Comparison of ENCODE assay signal across 15 cellular contexts in the genomic region with DNA sequence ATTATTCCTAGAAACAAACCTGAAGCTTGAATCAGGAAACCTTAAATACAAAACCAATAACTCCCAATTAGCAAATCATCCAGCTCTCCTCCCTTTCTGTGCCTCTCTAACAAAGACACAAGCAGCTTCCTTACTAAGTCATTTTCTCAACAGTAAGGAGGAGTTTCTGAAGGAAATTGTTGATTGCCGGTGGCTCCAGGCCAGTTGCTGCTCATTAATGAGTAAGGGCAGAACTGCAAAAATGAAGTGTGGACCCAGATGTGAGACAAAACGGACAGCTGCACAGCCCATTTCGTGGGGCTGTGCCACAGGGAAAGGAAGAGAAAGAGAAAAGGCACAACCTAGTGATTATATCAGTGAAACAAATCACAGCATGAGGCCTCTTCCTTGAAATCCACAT. TPM values are rescaled to one million over a fixed set of nuclear protein-coding genes. Genes with fewer than 3 reads are reported as not detected.
"Had no signal": no experiment of that assay in that cellular context is flagged by ENCODE, and none has a peak within 500 bp of the region (broad histone marks: within the 10 kb centered on the region; RNA-seq: fewer than 3 reads in every experiment).

No MANE protein-coding gene starts in this region.

- ATAC-seq: activated T-helper 17 cell treated with anti-CD3 and anti-CD28 coated beads, Interleukin-2, amount 50 U/mL, for 72 hours; lower lobe of right lung; stimulated activated naive CD8-positive, alpha-beta T cell treated with anti-CD3 and anti-CD28 coated beads, Interleukin-15, amount 100 ng/mL, for 72 hours had no signal

- H3K9me3 ChIP-seq: colonic mucosa, lower lobe of right lung, uterus had no signal

- H3K27ac ChIP-seq: colonic mucosa, lower lobe of right lung, parathyroid adenoma had no signal

- H3K4me1 ChIP-seq: colonic mucosa, lower lobe of right lung, parathyroid adenoma, uterus had no signal

- H2AFZ ChIP-seq: parathyroid adenoma had no signal

- H3K79me2 ChIP-seq: parathyroid adenoma had no signal

- H3K9ac ChIP-seq: parathyroid adenoma had no signal

- H3K36me3 ChIP-seq: colonic mucosa, lower lobe of right lung, uterus had no signal

- DNase-seq: activated CD4-positive, alpha-beta T cell treated with anti-CD3 and anti-CD28 coated beads for 48 hours; activated CD8-positive, alpha-beta memory T cell treated with anti-CD3 and anti-CD28 coated beads for 24 hours; activated naive CD4-positive, alpha-beta T cell treated with anti-CD3 and anti-CD28 coated beads for 36 hours; activated T-cell treated with anti-CD3 and anti-CD28 coated beads for 4 hours; colonic mucosa; effector CD8-positive, alpha-beta T cell; hypothalamus; lower lobe of right lung; stimulated activated CD4-positive, alpha-beta T cell treated with anti-CD3 and anti-CD28 coated beads, Interleukin-15, amount 100 ng/mL, for 24 hours; stimulated activated CD4-positive, alpha-beta T cell treated with anti-CD3 and anti-CD28 coated beads, Interleukin-4, amount 100 ng/mL, for 24 hours; stimulated activated naive CD8-positive, alpha-beta T cell treated with anti-CD3 and anti-CD28 coated beads, Interleukin-15, amount 100 ng/mL, for 72 hours; T-helper 1 cell; uterus had no signal

- H3K27me3 ChIP-seq: colonic mucosa, uterus had no signal

- H3K4me3 ChIP-seq: colonic mucosa, lower lobe of right lung, uterus had no signal

RNA-seq across cellular contexts. Expression of a gene that starts 42.8 kb away (rescaled TPM):
- total RNA-seq: activated naive CD4-positive, alpha-beta T cell treated with anti-CD3 and anti-CD28 coated beads for 36 hours had no signal
